ENCODE assay signal across 9 cellular contexts in the genomic region with DNA sequence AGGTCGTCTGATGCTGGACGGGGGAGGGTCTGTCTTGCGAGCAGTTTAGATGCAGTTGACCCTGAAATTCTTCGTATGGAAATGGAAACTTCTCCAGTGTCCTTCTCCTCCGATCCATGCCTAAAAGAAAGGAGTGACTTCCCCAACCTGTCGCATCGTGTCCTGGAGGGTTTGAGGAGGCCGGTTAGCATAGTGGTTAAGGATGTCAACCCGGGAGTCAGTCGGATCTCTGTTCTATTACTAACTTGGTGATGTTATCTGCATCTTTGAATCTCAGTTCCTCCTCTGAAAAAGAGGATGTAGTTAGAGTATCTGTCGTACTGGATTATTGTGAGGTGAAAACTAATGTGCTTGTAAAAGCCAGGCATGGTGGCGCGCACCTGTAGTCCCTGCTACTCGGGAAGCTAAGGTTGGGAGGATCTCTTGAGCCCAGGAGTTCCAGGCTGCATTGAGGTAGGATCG. TPM values are rescaled to one million over a fixed set of nuclear protein-coding genes. Genes with fewer than 3 reads are reported as not detected.
A peak's percentile ranks its signal among the peaks of the same experiment; 100 is the strongest.
DNase-seq lines count a peak whose midpoint lies in the region; ATAC-seq, FAIRE-seq and TF ChIP-seq lines count a peak whose summit lies in the region.
"Had no signal": no experiment of that assay in that cellular context is flagged by ENCODE, and none has a peak within 500 bp of the region (broad histone marks: within the 10 kb centered on the region; RNA-seq: fewer than 3 reads in every experiment).

No MANE protein-coding gene starts in this region.

- peaks cover 15% of the 10 kb centered on the region for H3K4me1 Mint-ChIP-seq in activated naive CD4-positive, alpha-beta T cell treated with anti-CD3 and anti-CD28 coated beads, Interleukin-2, amount 50 U/mL, for 24 hours
- peaks cover 12% of the 10 kb centered on the region for H3K4me1 Mint-ChIP-seq in activated naive CD4-positive, alpha-beta T cell treated with anti-CD3 and anti-CD28 coated beads, Interleukin-2, amount 10 ng/mL, durations not matched to agents 7 days and 5 days
- H3K4me1 Mint-ChIP-seq in activated naive CD8-positive, alpha-beta T cell treated with anti-CD3 and anti-CD28 coated beads, Interleukin-2, amount 50 U/mL, for 24 hours, result peaks cover 13% of the 10 kb centered on the region

- TF ChIP-seq POLR2A in H54 (IDR thresholded peaks at IDR 0.05; ENCODE audit: low read depth, low read length), result no peak

- H3K36me3 Mint-ChIP-seq in activated naive CD4-positive, alpha-beta T cell treated with anti-CD3 and anti-CD28 coated beads, Interleukin-2, amount 50 U/mL, for 24 hours, result no peaks in the 10 kb centered on the region
- peaks cover 1% of the 10 kb centered on the region for H3K36me3 Mint-ChIP-seq in activated naive CD4-positive, alpha-beta T cell treated with anti-CD3 and anti-CD28 coated beads, Interleukin-2, amount 10 ng/mL, durations not matched to agents 7 days and 5 days
- H3K36me3 Mint-ChIP-seq in activated naive CD8-positive, alpha-beta T cell treated with anti-CD3 and anti-CD28 coated beads, Interleukin-2, amount 50 U/mL, for 24 hours (ENCODE audit: low read depth), result no peaks in the 10 kb centered on the region

- H3K36me3 ChIP-seq in kidney epithelial cell (ENCODE audit: control insufficient read depth, insufficient read depth, low read length) (no peaks in the 10 kb centered on the region), thoracic aorta (no peaks in the 10 kb centered on the region)

- peaks cover 38% of the 10 kb centered on the region for H3K27me3 Mint-ChIP-seq in activated naive CD4-positive, alpha-beta T cell treated with anti-CD3 and anti-CD28 coated beads, Interleukin-2, amount 50 U/mL, for 24 hours
- H3K27me3 Mint-ChIP-seq in activated naive CD4-positive, alpha-beta T cell treated with anti-CD3 and anti-CD28 coated beads, Interleukin-2, amount 10 ng/mL, durations not matched to agents 7 days and 5 days, result peaks cover 74% of the 10 kb centered on the region
- peaks cover 54% of the 10 kb centered on the region for H3K27me3 Mint-ChIP-seq in activated naive CD8-positive, alpha-beta T cell treated with anti-CD3 and anti-CD28 coated beads, Interleukin-2, amount 50 U/mL, for 24 hours

- H3K27me3 ChIP-seq in kidney epithelial cell (ENCODE audit: control insufficient read depth, insufficient read depth, low read length) (peaks cover 21% of the 10 kb centered on the region), thoracic aorta (replicated peaks; ENCODE audit: insufficient read depth) (peaks cover 5% of the 10 kb centered on the region)

- no peak for ATAC-seq in activated naive CD8-positive, alpha-beta T cell treated with anti-CD3 and anti-CD28 coated beads, Interleukin-2, amount 50 U/mL, for 24 hours
- ATAC-seq in thoracic aorta (ENCODE audit: insufficient number of reproducible peaks, low FRiP score, low read depth) (no peak), GM19023 (IDR thresholded peaks at IDR 0.05; ENCODE audit: unreplicated experiment) (no peak)

- no peak for DNase-seq in activated naive CD4-positive, alpha-beta T cell treated with anti-CD3 and anti-CD28 coated beads, Interleukin-2, amount 10 ng/mL, durations not matched to agents 7 days and 5 days
- DNase-seq in activated naive CD8-positive, alpha-beta T cell treated with anti-CD3 and anti-CD28 coated beads, Interleukin-2, amount 50 U/mL, for 24 hours, result no peak
- no peak for DNase-seq in kidney epithelial cell (ENCODE audit: low read depth)
- DNase-seq in thoracic aorta (ENCODE audit: low spot score), result no peak
- DNase-seq in kidney tubule cell (ENCODE audit: low spot score), result no peak
- no peak for DNase-seq in H54 (ENCODE audit: insufficient read length, low spot score)

- peaks cover 12 to 18% of the 10 kb centered on the region in 2 donors for H3K4me1 ChIP-seq in thoracic aorta (ENCODE audit: control insufficient read depth in 1 of 2, low read depth in 2 of 2)

- H3K9me3 Mint-ChIP-seq in activated naive CD4-positive, alpha-beta T cell treated with anti-CD3 and anti-CD28 coated beads, Interleukin-2, amount 50 U/mL, for 24 hours, result no peaks in the 10 kb centered on the region
- no peaks in the 10 kb centered on the region for H3K9me3 Mint-ChIP-seq in activated naive CD4-positive, alpha-beta T cell treated with anti-CD3 and anti-CD28 coated beads, Interleukin-2, amount 10 ng/mL, durations not matched to agents 7 days and 5 days
- H3K9me3 Mint-ChIP-seq in activated naive CD8-positive, alpha-beta T cell treated with anti-CD3 and anti-CD28 coated beads, Interleukin-2, amount 50 U/mL, for 24 hours, result no peaks in the 10 kb centered on the region

- H3K27ac ChIP-seq in thoracic aorta, result no peak overlapping the region
- H3K27ac ChIP-seq: HL-60 had no signal

- FAIRE-seq in H54 (lab: Jason Lieb, UNC), result no peak

- H3K4me3 ChIP-seq in kidney epithelial cell (ENCODE audit: low read depth, low read length), result peak overlapping the region; percentile 40
- H3K4me3 ChIP-seq in thoracic aorta, result peak overlapping the region; percentile 70

- H3K9me3 ChIP-seq in thoracic aorta, result no peaks in the 10 kb centered on the region

- peak overlapping the region; percentile 75 for H3K4me3 Mint-ChIP-seq in activated naive CD4-positive, alpha-beta T cell treated with anti-CD3 and anti-CD28 coated beads, Interleukin-2, amount 50 U/mL, for 24 hours
- H3K4me3 Mint-ChIP-seq in activated naive CD4-positive, alpha-beta T cell treated with anti-CD3 and anti-CD28 coated beads, Interleukin-2, amount 10 ng/mL, durations not matched to agents 7 days and 5 days, result no peak overlapping the region
- H3K4me3 Mint-ChIP-seq in activated naive CD8-positive, alpha-beta T cell treated with anti-CD3 and anti-CD28 coated beads, Interleukin-2, amount 50 U/mL, for 24 hours, result peak overlapping the region; percentile 65

- no peak overlapping the region for H3K27ac Mint-ChIP-seq in activated naive CD4-positive, alpha-beta T cell treated with anti-CD3 and anti-CD28 coated beads, Interleukin-2, amount 50 U/mL, for 24 hours
- H3K27ac Mint-ChIP-seq in activated naive CD4-positive, alpha-beta T cell treated with anti-CD3 and anti-CD28 coated beads, Interleukin-2, amount 10 ng/mL, durations not matched to agents 7 days and 5 days, result no peak overlapping the region
- no peak overlapping the region for H3K27ac Mint-ChIP-seq in activated naive CD8-positive, alpha-beta T cell treated with anti-CD3 and anti-CD28 coated beads, Interleukin-2, amount 50 U/mL, for 24 hours

- CTCF ChIA-PET in activated naive CD4-positive, alpha-beta T cell treated with anti-CD3 and anti-CD28 coated beads, Interleukin-2, amount 10 ng/mL, durations not matched to agents 7 days and 5 days (lab: Charles Lee), result interaction anchor here (0.6 kb wide), 1 partner anchor 430 kb away, joined by 3 read pairs; no protein-coding TSS in a partner anchor

- TF ChIP-seq CTCF in kidney epithelial cell (IDR thresholded peaks at IDR 0.05; ENCODE audit: insufficient read depth, low read length, poor library complexity, severe bottlenecking) (no peak), thoracic aorta (IDR thresholded peaks at IDR 0.05) (no peak)

RNA-seq across cellular contexts. Expression of a gene that starts 0.7 kb away (rescaled TPM):
- total RNA-seq in kidney epithelial cell, result 0.07 and 0.13 TPM in 2 replicates
- not detected for total RNA-seq in thoracic aorta
